In the genomic region with DNA sequence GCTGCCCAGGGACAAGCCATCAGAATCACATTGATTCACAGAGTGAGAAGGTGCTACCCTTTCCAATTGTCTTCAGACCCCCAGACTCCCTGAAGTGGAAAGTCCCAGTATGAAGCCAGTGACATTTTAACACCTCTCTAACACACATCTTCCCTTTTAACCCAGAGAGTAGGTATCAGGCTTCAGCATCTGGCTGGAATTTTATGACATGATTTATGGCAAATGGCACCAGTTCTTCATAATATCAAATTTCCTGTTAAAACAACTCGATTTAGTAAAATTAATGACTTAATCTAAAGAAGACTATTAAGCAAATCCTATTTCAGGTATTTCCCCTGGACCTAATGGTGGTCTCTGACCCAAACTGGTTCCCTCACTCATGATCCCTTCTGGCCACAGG, we compare ENCODE assay signal across 14 cellular contexts. TPM values are rescaled to one million over a fixed set of nuclear protein-coding genes. Genes with fewer than 3 reads are reported as not detected.
DNase-seq lines count a peak whose midpoint lies in the region; TF ChIP-seq lines count a peak whose summit lies in the region.
"Had no signal": no experiment of that assay in that cellular context is flagged by ENCODE, and none has a peak within 500 bp of the region (broad histone marks: within the 10 kb centered on the region; RNA-seq: fewer than 3 reads in every experiment).

No MANE protein-coding gene starts in this region.

- no peaks in the 10 kb centered on the region for H3K79me2 ChIP-seq in mesendoderm (ENCODE audit: control insufficient read depth, insufficient read depth, low read length)

- POLR2A ChIA-PET in HEK293T (lab: Yijun Ruan, JAX) = no interaction called here

- no peaks in the 10 kb centered on the region for H3K36me3 ChIP-seq in mesendoderm (ENCODE audit: control insufficient read depth, insufficient read depth, low read length)

- peaks cover 2% of the 10 kb centered on the region for H3K4me1 ChIP-seq in mesendoderm (ENCODE audit: control insufficient read depth, low read depth, low read length)

- DNase-seq in HEK293T (ENCODE audit: extremely low spot score) (no peak), NCI-H69 (lab: John Stamatoyannopoulos, UW) (peak; percentile 22), mesendoderm (peak; percentile 51), DMS53 treated with DMSO at 0.1 percent for 48 hours (lab: John Stamatoyannopoulos, UW; ENCODE audit: unreplicated experiment) (no peak), pons (ENCODE audit: low spot score) (no peak), LoVo (ENCODE audit: low spot score) (no peak)
- DNase-seq: C1 segment of cervical spinal cord; Calu3; CD4-positive, alpha-beta memory T cell; COR-L47; DMS53; DND-41; H7; HCEC 1CT had no signal

- no peak overlapping the region for H2BK5ac ChIP-seq in mesendoderm (ENCODE audit: low read length)

- no peak overlapping the region for H2BK120ac ChIP-seq in mesendoderm (ENCODE audit: low read depth, low read length)

- H3K4ac ChIP-seq in mesendoderm (ENCODE audit: low read depth, low read length) = no peak overlapping the region

- no peak overlapping the region for H3K23ac ChIP-seq in mesendoderm (ENCODE audit: low read length)

- no peak overlapping the region for H3K9ac ChIP-seq in mesendoderm (ENCODE audit: low read length)

- no peaks in the 10 kb centered on the region for H3K27me3 ChIP-seq in mesendoderm (ENCODE audit: insufficient read depth, low read length, poor library complexity)

- no peak overlapping the region for H3K4me3 ChIP-seq in mesendoderm (ENCODE audit: low read length)

- no peak overlapping the region for H3K4me2 ChIP-seq in mesendoderm (ENCODE audit: low read length)

- H2AK5ac ChIP-seq in mesendoderm (ENCODE audit: low read length) = no peak overlapping the region

- H3K79me1 ChIP-seq in mesendoderm (ENCODE audit: low read length) = no peaks in the 10 kb centered on the region

- no CpG with 5 or more reads among the region's 1 CpG for WGBS in mesendoderm (ENCODE audit: extremely low coverage, insufficient coverage, low lambda C conversion rate)

- H2BK15ac ChIP-seq in mesendoderm (replicated peaks; ENCODE audit: low read depth) = no peak overlapping the region

- no peak overlapping the region for H3K18ac ChIP-seq in mesendoderm (ENCODE audit: low read length)

- H4K8ac ChIP-seq in mesendoderm (ENCODE audit: low read depth, low read length) = no peak overlapping the region

- no peak overlapping the region for H3K56ac ChIP-seq in mesendoderm (ENCODE audit: low read length)

- H3K27ac ChIP-seq in mesendoderm (ENCODE audit: low read depth, low read length) = no peak overlapping the region

- CTCF ChIA-PET in HEK293T (lab: Yijun Ruan, JAX) = no interaction called here

- H4K5ac ChIP-seq in mesendoderm (ENCODE audit: low read length) = no peak overlapping the region

TF ChIP-seq in HEK293T, 16 proteins besides CTCF, POLR2A, EP300 and RAD21:
- TF ChIP-seq, protein P1, sequence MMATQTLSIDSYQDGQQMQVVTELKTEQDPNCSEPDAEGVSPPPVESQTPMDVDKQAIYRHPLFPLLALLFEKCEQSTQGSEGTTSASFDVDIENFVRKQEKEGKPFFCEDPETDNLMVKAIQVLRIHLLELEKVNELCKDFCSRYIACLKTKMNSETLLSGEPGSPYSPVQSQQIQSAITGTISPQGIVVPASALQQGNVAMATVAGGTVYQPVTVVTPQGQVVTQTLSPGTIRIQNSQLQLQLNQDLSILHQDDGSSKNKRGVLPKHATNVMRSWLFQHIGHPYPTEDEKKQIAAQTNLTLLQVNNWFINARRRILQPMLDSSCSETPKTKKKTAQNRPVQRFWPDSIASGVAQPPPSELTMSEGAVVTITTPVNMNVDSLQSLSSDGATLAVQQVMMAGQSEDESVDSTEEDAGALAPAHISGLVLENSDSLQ (IDR thresholded peaks at IDR 0.05) = peak; percentile 36; the same call in 1 of the 2 replicates
- TF ChIP-seq FOXM1 (IDR thresholded peaks at IDR 0.05; ENCODE audit: borderline replicate concordance) = no peak

RNA-seq across cellular contexts. Expression of a gene that starts 25.0 kb away (rescaled TPM):
- 0.52 TPM for polyA plus RNA-seq in mesendoderm (2013, experiment 1 of 2)
- polyA plus RNA-seq in mesendoderm (2013, experiment 2 of 2) = 0.53 TPM

Comparison
In these comparisons a context has a peak if more than half of its experiments do, and no peak if none do; other contexts are left out.
1. DNase-seq: peak in NCI-H69 (single experiment) and mesendoderm (single experiment); none in HEK293T (single experiment), DMS53 treated with DMSO at 0.1 percent for 48 hours (single experiment), pons (single experiment) and LoVo (single experiment).